ENCODE assay signal across 1 cellular context in the genomic region with DNA sequence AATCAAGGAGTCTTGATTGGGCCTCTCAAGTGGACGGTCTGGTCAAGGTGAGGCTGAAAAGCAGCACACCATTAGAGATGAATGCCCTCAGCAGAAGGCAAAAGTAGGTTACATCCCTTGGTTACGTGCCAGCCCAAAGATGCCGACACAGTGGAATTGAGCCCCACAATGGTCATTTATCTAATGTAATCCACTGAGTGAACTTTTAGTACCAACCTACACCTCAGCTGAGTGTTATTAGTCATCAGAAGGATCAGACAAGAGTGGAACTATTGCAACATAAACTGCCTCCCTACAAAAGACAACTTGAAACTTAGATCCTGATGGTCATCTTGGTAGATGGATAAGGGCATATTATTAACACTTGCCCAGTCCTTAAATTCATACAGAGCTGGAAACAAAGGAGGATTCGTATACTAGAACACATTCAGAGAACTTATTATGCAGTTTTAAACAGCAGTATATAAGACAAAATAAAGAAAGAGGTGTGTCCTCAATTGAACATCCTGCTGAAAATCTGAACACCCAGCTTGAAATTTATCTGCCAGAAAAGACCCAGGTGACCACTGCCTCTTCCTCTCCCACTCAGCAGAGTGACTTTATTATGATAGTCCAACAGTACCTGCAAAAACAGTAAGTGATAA.
TF ChIP-seq lines count a peak whose summit lies in the region.

No MANE protein-coding gene starts in this region.

TF ChIP-seq in SK-N-SH treated with all-trans-retinoic acid at 6 μM for 48 hours, 23 proteins besides CTCF, POLR2A, EP300 and RAD21 (continued from another document):
- TF ChIP-seq, protein P1, sequence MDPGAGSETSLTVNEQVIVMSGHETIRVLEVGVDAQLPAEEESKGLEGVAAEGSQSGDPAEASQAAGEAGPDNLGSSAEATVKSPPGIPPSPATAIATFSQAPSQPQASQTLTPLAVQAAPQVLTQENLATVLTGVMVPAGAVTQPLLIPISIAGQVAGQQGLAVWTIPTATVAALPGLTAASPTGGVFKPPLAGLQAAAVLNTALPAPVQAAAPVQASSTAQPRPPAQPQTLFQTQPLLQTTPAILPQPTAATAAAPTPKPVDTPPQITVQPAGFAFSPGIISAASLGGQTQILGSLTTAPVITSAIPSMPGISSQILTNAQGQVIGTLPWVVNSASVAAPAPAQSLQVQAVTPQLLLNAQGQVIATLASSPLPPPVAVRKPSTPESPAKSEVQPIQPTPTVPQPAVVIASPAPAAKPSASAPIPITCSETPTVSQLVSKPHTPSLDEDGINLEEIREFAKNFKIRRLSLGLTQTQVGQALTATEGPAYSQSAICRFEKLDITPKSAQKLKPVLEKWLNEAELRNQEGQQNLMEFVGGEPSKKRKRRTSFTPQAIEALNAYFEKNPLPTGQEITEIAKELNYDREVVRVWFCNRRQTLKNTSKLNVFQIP (CRISPR knock-in tag; IDR thresholded peaks at IDR 0.05; ENCODE audit: borderline replicate concordance, low read depth) = no peak
